In the genomic region with DNA sequence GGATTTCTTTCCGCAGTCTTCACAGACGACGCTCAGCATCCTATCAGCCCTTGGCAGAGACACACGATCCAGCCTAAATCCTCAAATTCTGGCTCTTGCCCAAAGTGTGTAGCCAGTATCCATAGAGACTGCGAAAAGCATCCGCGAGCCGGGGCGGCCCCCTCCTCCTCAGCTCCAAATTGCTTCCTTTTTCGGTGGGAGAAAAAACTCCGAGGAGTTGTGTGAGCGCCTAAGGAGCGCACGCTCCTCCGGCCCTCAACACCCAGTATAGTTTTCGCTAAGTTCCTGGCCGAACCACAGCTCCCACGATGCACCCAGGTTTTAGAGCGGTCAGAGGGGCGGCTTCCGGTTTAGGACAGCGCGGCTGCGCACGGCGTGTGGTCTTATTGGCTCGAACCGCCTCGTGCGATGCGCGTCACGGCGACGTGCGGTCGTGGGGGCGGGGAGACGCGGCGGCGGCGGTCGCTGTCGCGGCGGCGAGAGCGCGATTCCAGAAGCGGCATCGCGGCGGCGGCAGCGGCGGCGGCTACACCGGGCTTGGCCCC, we compare ENCODE assay signal across 1 cellular context.
TF ChIP-seq lines count a peak whose summit lies in the region.

ADIPOR2 (plus strand) TSS at position 493 of the 545 bp plus-strand sequence. CDS start 63,274 bp downstream, outside the sequence.

TF ChIP-seq in HepG2, 621 proteins besides CTCF, POLR2A, EP300 and RAD21 (continued from another document and continues in another):
- TF ChIP-seq, protein P1, sequence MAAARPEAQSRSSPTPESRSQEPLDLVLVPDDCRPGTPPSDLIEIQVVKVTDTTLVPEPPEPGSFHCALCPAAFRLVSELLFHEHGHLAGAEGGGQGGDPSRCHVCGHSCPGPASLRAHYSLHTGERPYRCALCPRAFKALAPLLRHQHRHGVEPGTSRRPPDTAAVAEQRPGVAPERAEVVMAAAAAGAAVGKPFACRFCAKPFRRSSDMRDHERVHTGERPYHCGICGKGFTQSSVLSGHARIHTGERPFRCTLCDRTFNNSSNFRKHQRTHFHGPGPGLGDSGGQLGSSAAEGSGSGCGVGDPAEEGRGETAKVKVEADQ (CRISPR knock-in tag; IDR thresholded peaks at IDR 0.05; ENCODE audit: borderline replicate concordance) = 0 out of 2 replicates have a peak, but pooled peaks have one; percentile 56
- TF ChIP-seq ZNF605 (CRISPR knock-in tag; IDR thresholded peaks at IDR 0.05) = peak; percentile 36; the same call in 1 of the 2 replicates
- TF ChIP-seq ZKSCAN5 (CRISPR knock-in tag; IDR thresholded peaks at IDR 0.05) = no peak
- no peak for TF ChIP-seq ZFYVE20 (CRISPR knock-in tag; IDR thresholded peaks at IDR 0.05; ENCODE audit: borderline replicate concordance, low read depth)
- peak; percentile 93 for TF ChIP-seq ASH2L (IDR thresholded peaks at IDR 0.05; ENCODE audit: insufficient read length, low read depth, low read length)
- no peak; the same call in 1 of the 2 replicates for TF ChIP-seq ZNF451 (CRISPR knock-in tag; IDR thresholded peaks at IDR 0.05)
- TF ChIP-seq, protein P2, sequence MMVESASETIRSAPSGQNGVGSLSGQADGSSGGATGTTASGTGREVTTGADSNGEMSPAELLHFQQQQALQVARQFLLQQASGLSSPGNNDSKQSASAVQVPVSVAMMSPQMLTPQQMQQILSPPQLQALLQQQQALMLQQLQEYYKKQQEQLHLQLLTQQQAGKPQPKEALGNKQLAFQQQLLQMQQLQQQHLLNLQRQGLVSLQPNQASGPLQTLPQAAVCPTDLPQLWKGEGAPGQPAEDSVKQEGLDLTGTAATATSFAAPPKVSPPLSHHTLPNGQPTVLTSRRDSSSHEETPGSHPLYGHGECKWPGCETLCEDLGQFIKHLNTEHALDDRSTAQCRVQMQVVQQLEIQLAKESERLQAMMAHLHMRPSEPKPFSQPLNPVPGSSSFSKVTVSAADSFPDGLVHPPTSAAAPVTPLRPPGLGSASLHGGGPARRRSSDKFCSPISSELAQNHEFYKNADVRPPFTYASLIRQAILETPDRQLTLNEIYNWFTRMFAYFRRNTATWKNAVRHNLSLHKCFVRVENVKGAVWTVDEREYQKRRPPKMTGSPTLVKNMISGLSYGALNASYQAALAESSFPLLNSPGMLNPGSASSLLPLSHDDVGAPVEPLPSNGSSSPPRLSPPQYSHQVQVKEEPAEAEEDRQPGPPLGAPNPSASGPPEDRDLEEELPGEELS (CRISPR knock-in tag; IDR thresholded peaks at IDR 0.05) = no peak
- TF ChIP-seq MAF1 (CRISPR knock-in tag; IDR thresholded peaks at IDR 0.05; ENCODE audit: borderline replicate concordance) = 0 out of 2 replicates have a peak, but pooled peaks have one; percentile 59
- peak; percentile 61; the same call in 1 of the 2 replicates for TF ChIP-seq PPARG (CRISPR knock-in tag; conservative IDR thresholded peaks at IDR 0.05)
- no peak; the same call in 1 of the 2 replicates for TF ChIP-seq SNAPC2 (CRISPR knock-in tag; IDR thresholded peaks at IDR 0.05)
- 0 out of 2 replicates have a peak, but pooled peaks have one; percentile 20 for TF ChIP-seq RFX3 (CRISPR knock-in tag; IDR thresholded peaks at IDR 0.05)
- no peak for TF ChIP-seq ZNF781 (CRISPR knock-in tag; IDR thresholded peaks at IDR 0.05; ENCODE audit: borderline replicate concordance, not compliant biosample characterization)
- TF ChIP-seq MEIS2 (CRISPR knock-in tag; IDR thresholded peaks at IDR 0.05) = peak; percentile 77
- peak; percentile 55; the same call in 1 of the 2 replicates for TF ChIP-seq GFI1 (CRISPR knock-in tag; IDR thresholded peaks at IDR 0.05; ENCODE audit: borderline replicate concordance)
- no peak for TF ChIP-seq SOX13 (IDR thresholded peaks at IDR 0.05)
- TF ChIP-seq SOX13 (CRISPR knock-in tag; conservative IDR thresholded peaks at IDR 0.05 in 1 of 2, IDR thresholded peaks at IDR 0.05 in 1 of 2) = peak in 1 of 2 experiments; percentile 39; a peak in 1 of 4 replicates
- 0 out of 2 replicates have a peak, but pooled peaks have one; percentile 13 for TF ChIP-seq KLF9 (CRISPR knock-in tag; IDR thresholded peaks at IDR 0.05; ENCODE audit: low read depth)
- TF ChIP-seq, protein P3, sequence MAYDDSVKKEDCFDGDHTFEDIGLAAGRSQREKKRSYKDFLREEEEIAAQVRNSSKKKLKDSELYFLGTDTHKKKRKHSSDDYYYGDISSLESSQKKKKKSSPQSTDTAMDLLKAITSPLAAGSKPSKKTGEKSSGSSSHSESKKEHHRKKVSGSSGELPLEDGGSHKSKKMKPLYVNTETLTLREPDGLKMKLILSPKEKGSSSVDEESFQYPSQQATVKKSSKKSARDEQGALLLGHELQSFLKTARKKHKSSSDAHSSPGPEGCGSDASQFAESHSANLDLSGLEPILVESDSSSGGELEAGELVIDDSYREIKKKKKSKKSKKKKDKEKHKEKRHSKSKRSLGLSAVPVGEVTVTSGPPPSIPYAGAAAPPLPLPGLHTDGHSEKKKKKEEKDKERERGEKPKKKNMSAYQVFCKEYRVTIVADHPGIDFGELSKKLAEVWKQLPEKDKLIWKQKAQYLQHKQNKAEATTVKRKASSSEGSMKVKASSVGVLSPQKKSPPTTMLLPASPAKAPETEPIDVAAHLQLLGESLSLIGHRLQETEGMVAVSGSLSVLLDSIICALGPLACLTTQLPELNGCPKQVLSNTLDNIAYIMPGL (CRISPR knock-in tag; IDR thresholded peaks at IDR 0.05; ENCODE audit: borderline replicate concordance in 1 of 2, low read depth in 1 of 2) = peak; percentile 66 to 85; a peak in 2 of 4 replicates
- TF ChIP-seq TBP (CRISPR knock-in tag; IDR thresholded peaks at IDR 0.05) = peak; percentile 77; the same call in 1 of the 2 replicates
- TF ChIP-seq MYC (CRISPR knock-in tag; IDR thresholded peaks at IDR 0.05; ENCODE audit: borderline replicate concordance) = peak; percentile 90
- 0 out of 2 replicates have a peak, but pooled peaks have one; percentile 38 for TF ChIP-seq ZNF589 (CRISPR knock-in tag; conservative IDR thresholded peaks at IDR 0.05)
- TF ChIP-seq, protein P4, sequence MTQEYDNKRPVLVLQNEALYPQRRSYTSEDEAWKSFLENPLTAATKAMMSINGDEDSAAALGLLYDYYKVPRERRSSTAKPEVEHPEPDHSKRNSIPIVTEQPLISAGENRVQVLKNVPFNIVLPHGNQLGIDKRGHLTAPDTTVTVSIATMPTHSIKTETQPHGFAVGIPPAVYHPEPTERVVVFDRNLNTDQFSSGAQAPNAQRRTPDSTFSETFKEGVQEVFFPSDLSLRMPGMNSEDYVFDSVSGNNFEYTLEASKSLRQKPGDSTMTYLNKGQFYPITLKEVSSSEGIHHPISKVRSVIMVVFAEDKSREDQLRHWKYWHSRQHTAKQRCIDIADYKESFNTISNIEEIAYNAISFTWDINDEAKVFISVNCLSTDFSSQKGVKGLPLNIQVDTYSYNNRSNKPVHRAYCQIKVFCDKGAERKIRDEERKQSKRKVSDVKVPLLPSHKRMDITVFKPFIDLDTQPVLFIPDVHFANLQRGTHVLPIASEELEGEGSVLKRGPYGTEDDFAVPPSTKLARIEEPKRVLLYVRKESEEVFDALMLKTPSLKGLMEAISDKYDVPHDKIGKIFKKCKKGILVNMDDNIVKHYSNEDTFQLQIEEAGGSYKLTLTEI (CRISPR knock-in tag; conservative IDR thresholded peaks at IDR 0.05) = no peak
- TF ChIP-seq ZNF407 (CRISPR knock-in tag; IDR thresholded peaks at IDR 0.05; ENCODE audit: not compliant biosample characterization) = no peak
- TF ChIP-seq ZNF615 (CRISPR knock-in tag; IDR thresholded peaks at IDR 0.05; ENCODE audit: borderline replicate concordance) = no peak
- TF ChIP-seq ZNF317 (CRISPR knock-in tag; IDR thresholded peaks at IDR 0.05) = 0 out of 2 replicates have a peak, but pooled peaks have one; percentile 53
- no peak for TF ChIP-seq ZNF883 (CRISPR knock-in tag; IDR thresholded peaks at IDR 0.05; ENCODE audit: not compliant biosample characterization)
- TF ChIP-seq DPF2 (CRISPR knock-in tag; IDR thresholded peaks at IDR 0.05; ENCODE audit: borderline replicate concordance, low read depth) = no peak
- TF ChIP-seq ZSCAN21 (CRISPR knock-in tag; IDR thresholded peaks at IDR 0.05; ENCODE audit: borderline replicate concordance) = peak; percentile 79; the same call in 1 of the 2 replicates
- TF ChIP-seq, protein P5, sequence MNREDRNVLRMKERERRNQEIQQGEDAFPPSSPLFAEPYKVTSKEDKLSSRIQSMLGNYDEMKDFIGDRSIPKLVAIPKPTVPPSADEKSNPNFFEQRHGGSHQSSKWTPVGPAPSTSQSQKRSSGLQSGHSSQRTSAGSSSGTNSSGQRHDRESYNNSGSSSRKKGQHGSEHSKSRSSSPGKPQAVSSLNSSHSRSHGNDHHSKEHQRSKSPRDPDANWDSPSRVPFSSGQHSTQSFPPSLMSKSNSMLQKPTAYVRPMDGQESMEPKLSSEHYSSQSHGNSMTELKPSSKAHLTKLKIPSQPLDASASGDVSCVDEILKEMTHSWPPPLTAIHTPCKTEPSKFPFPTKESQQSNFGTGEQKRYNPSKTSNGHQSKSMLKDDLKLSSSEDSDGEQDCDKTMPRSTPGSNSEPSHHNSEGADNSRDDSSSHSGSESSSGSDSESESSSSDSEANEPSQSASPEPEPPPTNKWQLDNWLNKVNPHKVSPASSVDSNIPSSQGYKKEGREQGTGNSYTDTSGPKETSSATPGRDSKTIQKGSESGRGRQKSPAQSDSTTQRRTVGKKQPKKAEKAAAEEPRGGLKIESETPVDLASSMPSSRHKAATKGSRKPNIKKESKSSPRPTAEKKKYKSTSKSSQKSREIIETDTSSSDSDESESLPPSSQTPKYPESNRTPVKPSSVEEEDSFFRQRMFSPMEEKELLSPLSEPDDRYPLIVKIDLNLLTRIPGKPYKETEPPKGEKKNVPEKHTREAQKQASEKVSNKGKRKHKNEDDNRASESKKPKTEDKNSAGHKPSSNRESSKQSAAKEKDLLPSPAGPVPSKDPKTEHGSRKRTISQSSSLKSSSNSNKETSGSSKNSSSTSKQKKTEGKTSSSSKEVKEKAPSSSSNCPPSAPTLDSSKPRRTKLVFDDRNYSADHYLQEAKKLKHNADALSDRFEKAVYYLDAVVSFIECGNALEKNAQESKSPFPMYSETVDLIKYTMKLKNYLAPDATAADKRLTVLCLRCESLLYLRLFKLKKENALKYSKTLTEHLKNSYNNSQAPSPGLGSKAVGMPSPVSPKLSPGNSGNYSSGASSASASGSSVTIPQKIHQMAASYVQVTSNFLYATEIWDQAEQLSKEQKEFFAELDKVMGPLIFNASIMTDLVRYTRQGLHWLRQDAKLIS (CRISPR knock-in tag; IDR thresholded peaks at IDR 0.05) = no peak; the same call in 1 of the 2 replicates
- TF ChIP-seq, protein P6, sequence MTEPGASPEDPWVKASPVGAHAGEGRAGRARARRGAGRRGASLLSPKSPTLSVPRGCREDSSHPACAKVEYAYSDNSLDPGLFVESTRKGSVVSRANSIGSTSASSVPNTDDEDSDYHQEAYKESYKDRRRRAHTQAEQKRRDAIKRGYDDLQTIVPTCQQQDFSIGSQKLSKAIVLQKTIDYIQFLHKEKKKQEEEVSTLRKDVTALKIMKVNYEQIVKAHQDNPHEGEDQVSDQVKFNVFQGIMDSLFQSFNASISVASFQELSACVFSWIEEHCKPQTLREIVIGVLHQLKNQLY (CRISPR knock-in tag; IDR thresholded peaks at IDR 0.05) = peak; percentile 50; the same call in 1 of the 2 replicates
- peak; percentile 76 for TF ChIP-seq ZMAT3 (CRISPR knock-in tag; conservative IDR thresholded peaks at IDR 0.05)
- no peak for TF ChIP-seq ZFP82 (CRISPR knock-in tag; IDR thresholded peaks at IDR 0.05; ENCODE audit: borderline replicate concordance)
- no peak for TF ChIP-seq RBAK (CRISPR knock-in tag; IDR thresholded peaks at IDR 0.05)
- TF ChIP-seq CREM (IDR thresholded peaks at IDR 0.05) = peak; percentile 82
- no peak; the same call in 1 of the 2 replicates for TF ChIP-seq CREM (CRISPR knock-in tag; IDR thresholded peaks at IDR 0.05)
- TF ChIP-seq ZNF20 (CRISPR knock-in tag; IDR thresholded peaks at IDR 0.05) = 0 out of 2 replicates have a peak, but pooled peaks have one; percentile 52
- no peak for TF ChIP-seq TBL1XR1 (IDR thresholded peaks at IDR 0.05; ENCODE audit: borderline replicate concordance, low read length, partially characterized antibody)
- peak; percentile 92 for TF ChIP-seq NFYC (CRISPR knock-in tag; IDR thresholded peaks at IDR 0.05)
